Comparison of ENCODE assay signal across 1 cellular context in the genomic region with DNA sequence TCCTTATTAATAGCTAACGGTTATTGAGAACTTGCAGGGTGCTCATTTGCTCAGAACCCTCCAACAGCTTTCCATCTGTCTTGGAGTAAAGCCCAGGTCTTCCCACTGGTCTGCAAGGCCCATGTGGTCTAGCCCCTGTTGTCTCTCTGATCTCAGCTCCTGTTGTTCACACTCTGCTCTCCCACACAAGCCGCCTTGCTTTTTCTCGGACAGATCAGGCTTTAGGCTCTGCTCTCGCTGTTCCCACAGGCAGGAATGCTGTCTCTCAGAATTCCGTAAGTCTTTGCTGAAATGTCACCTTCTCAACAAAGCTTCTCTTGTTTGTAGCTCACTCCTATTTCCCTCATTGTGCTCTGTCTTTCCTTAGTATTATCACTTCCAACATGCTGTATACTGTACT.
TF ChIP-seq lines count a peak whose summit lies in the region.

No MANE protein-coding gene starts in this region.

TF ChIP-seq in GM23338, 12 proteins besides CTCF, POLR2A, EP300 and RAD21 (continued from another document):
- TF ChIP-seq, protein P1, sequence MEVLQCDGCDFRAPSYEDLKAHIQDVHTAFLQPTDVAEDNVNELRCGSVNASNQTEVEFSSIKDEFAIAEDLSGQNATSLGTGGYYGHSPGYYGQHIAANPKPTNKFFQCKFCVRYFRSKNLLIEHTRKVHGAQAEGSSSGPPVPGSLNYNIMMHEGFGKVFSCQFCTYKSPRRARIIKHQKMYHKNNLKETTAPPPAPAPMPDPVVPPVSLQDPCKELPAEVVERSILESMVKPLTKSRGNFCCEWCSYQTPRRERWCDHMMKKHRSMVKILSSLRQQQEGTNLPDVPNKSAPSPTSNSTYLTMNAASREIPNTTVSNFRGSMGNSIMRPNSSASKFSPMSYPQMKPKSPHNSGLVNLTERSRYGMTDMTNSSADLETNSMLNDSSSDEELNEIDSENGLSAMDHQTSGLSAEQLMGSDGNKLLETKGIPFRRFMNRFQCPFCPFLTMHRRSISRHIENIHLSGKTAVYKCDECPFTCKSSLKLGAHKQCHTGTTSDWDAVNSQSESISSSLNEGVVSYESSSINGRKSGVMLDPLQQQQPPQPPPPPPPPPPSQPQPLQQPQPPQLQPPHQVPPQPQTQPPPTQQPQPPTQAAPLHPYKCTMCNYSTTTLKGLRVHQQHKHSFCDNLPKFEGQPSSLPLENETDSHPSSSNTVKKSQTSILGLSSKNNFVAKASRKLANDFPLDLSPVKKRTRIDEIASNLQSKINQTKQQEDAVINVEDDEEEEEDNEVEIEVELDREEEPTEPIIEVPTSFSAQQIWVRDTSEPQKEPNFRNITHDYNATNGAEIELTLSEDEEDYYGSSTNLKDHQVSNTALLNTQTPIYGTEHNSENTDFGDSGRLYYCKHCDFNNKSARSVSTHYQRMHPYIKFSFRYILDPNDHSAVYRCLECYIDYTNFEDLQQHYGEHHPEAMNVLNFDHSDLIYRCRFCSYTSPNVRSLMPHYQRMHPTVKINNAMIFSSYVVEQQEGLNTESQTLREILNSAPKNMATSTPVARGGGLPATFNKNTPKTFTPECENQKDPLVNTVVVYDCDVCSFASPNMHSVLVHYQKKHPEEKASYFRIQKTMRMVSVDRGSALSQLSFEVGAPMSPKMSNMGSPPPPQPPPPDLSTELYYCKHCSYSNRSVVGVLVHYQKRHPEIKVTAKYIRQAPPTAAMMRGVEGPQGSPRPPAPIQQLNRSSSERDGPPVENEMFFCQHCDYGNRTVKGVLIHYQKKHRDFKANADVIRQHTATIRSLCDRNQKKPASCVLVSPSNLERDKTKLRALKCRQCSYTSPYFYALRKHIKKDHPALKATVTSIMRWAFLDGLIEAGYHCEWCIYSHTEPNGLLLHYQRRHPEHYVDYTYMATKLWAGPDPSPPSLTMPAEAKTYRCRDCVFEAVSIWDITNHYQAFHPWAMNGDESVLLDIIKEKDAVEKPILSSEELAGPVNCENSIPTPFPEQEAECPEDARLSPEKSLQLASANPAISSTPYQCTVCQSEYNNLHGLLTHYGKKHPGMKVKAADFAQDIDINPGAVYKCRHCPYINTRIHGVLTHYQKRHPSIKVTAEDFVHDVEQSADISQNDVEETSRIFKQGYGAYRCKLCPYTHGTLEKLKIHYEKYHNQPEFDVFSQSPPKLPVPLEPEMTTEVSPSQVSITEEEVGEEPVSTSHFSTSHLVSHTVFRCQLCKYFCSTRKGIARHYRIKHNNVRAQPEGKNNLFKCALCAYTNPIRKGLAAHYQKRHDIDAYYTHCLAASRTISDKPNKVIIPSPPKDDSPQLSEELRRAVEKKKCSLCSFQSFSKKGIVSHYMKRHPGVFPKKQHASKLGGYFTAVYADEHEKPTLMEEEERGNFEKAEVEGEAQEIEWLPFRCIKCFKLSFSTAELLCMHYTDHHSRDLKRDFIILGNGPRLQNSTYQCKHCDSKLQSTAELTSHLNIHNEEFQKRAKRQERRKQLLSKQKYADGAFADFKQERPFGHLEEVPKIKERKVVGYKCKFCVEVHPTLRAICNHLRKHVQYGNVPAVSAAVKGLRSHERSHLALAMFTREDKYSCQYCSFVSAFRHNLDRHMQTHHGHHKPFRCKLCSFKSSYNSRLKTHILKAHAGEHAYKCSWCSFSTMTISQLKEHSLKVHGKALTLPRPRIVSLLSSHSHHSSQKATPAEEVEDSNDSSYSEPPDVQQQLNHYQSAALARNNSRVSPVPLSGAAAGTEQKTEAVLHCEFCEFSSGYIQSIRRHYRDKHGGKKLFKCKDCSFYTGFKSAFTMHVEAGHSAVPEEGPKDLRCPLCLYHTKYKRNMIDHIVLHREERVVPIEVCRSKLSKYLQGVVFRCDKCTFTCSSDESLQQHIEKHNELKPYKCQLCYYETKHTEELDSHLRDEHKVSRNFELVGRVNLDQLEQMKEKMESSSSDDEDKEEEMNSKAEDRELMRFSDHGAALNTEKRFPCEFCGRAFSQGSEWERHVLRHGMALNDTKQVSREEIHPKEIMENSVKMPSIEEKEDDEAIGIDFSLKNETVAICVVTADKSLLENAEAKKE (CRISPR knock-in tag; IDR thresholded peaks at IDR 0.05): no peak
- TF ChIP-seq REST (IDR thresholded peaks at IDR 0.05; ENCODE audit: unreplicated experiment): no peak
- no peak for TF ChIP-seq EZH2phosphoT487 (IDR thresholded peaks at IDR 0.05; ENCODE audit: unreplicated experiment)
- TF ChIP-seq POLR2AphosphoS5 (IDR thresholded peaks at IDR 0.05; ENCODE audit: low read depth): no peak
- TF ChIP-seq ZNF114 (CRISPR knock-in tag; IDR thresholded peaks at IDR 0.05): no peak
- TF ChIP-seq ZNF331 (CRISPR knock-in tag; IDR thresholded peaks at IDR 0.05; ENCODE audit: low read depth): no peak
- TF ChIP-seq NANOG (IDR thresholded peaks at IDR 0.05; ENCODE audit: borderline replicate concordance): no peak
- TF ChIP-seq CREB1 (CRISPR knock-in tag; IDR thresholded peaks at IDR 0.05; ENCODE audit: low read depth): no peak
- no peak for TF ChIP-seq JUNB (IDR thresholded peaks at IDR 0.05; ENCODE audit: unreplicated experiment)
- no peak for TF ChIP-seq ETS1 (IDR thresholded peaks at IDR 0.05)
